Comparison of ENCODE assay signal across 17 cellular contexts in genomic region chr19:952049-952679, GRCh38. TPM values are rescaled to one million over a fixed set of nuclear protein-coding genes. Genes with fewer than 3 reads are reported as not detected.
A peak's percentile ranks its signal among the peaks of the same experiment; 100 is the strongest.
DNase-seq lines count a peak whose midpoint lies in the region; ATAC-seq and TF ChIP-seq lines count a peak whose summit lies in the region.
"Had no signal": no experiment of that assay in that cellular context is flagged by ENCODE, and none has a peak within 500 bp of the region (broad histone marks: within the 10 kb centered on the region; RNA-seq: fewer than 3 reads in every experiment).

No MANE protein-coding gene starts in this region.

- ATAC-seq in WTC11, result no peak
- no peak for ATAC-seq in gastrocnemius medialis
- ATAC-seq: left ventricle myocardium superior had no signal

- H3K36me3 ChIP-seq in cardiac muscle cell, result peaks cover 3% of the 10 kb centered on the region
- H3K36me3 ChIP-seq in gastrocnemius medialis, result no peaks in the 10 kb centered on the region
- H3K36me3 ChIP-seq in A673 (ENCODE audit: insufficient read depth, low read length, poor library complexity, severe bottlenecking), result no peaks in the 10 kb centered on the region
- H3K36me3 ChIP-seq: thoracic aorta had no signal

- POLR2A ChIA-PET in WTC11 (lab: Charles Lee) (no interaction called here), A673 (lab: Charles Lee; ENCODE audit: low non-redundant PET) (no interaction called here)

- peak overlapping the region; percentile 91 for H3K27ac ChIP-seq in cardiac muscle cell
- H3K27ac ChIP-seq in gastrocnemius medialis, result no peak overlapping the region
- no peak overlapping the region for H3K27ac ChIP-seq in A673 (ENCODE audit: low read depth, low read length, poor library complexity, severe bottlenecking)
- H3K27ac ChIP-seq: thoracic aorta had no signal

- no peaks in the 10 kb centered on the region for H3K36me3 Mint-ChIP-seq in WTC11

- peak overlapping the region; percentile 78; the same call in 1 of the 2 replicates for H3K27ac Mint-ChIP-seq in WTC11
- H3K27ac Mint-ChIP-seq: activated T-cell treated with anti-CD3 and anti-CD28 coated beads, Interleukin-2, amount 50 U/mL, for 72 hours had no signal

- peaks cover 24% of the 10 kb centered on the region for H3K4me1 Mint-ChIP-seq in WTC11

- H3K9me3 ChIP-seq in cardiac muscle cell (ENCODE audit: low read depth), result no peaks in the 10 kb centered on the region
- H3K9me3 ChIP-seq in gastrocnemius medialis, result no peaks in the 10 kb centered on the region
- H3K9me3 ChIP-seq in A673 (ENCODE audit: low read depth, low read length, poor library complexity, severe bottlenecking), result no peaks in the 10 kb centered on the region
- H3K9me3 ChIP-seq: thoracic aorta had no signal

- TF ChIP-seq POLR2A in gastrocnemius medialis (IDR thresholded peaks at IDR 0.05), result no peak

- no peaks in the 10 kb centered on the region for H3K27me3 Mint-ChIP-seq in WTC11 (ENCODE audit: low read depth)

- no peaks in the 10 kb centered on the region for H3K9me3 Mint-ChIP-seq in WTC11
- H3K9me3 Mint-ChIP-seq: activated T-cell treated with anti-CD3 and anti-CD28 coated beads, Interleukin-2, amount 50 U/mL, for 72 hours had no signal

- no peak overlapping the region; the same call in 1 of the 2 replicates for H3K4me3 Mint-ChIP-seq in WTC11
- H3K4me3 Mint-ChIP-seq: activated T-cell treated with anti-CD3 and anti-CD28 coated beads, Interleukin-2, amount 50 U/mL, for 72 hours had no signal

- H3K27me3 ChIP-seq in cardiac muscle cell (no peaks in the 10 kb centered on the region), gastrocnemius medialis (peaks cover 0 to 20% (median 11%) of the 10 kb centered on the region in 3 donors), A673 (replicated peaks; ENCODE audit: insufficient read depth, low read depth, low read length, poor library complexity) (no peaks in the 10 kb centered on the region)

- BruUV-seq in A673 (replicated peaks; lab: Mats Ljungman, UMichigan), result no TSS peak

- intact Hi-C loops in cardiac septum (cut with DNase I), result no loop called here
- intact Hi-C loops in gastrocnemius medialis (cut with DNase I; ENCODE audit: low total_unique reads), result no loop called here
- intact Hi-C loops in A673 (cut with micrococcal nuclease; ENCODE audit: unreplicated experiment), result no loop called here

- TF ChIP-seq CTCF in cardiac muscle cell (IDR thresholded peaks at IDR 0.05; ENCODE audit: low read depth, low read length), result no peak
- TF ChIP-seq CTCF in WTC11 (IDR thresholded peaks at IDR 0.05), result no peak
- no peak for TF ChIP-seq CTCF in gastrocnemius medialis (IDR thresholded peaks at IDR 0.05 in 4 of 5, conservative IDR thresholded peaks at IDR 0.05 in 1 of 5)
- TF ChIP-seq CTCF in A673 (conservative IDR thresholded peaks at IDR 0.05; ENCODE audit: low read depth, low read length), result no peak

- in situ Hi-C loops in gastrocnemius medialis (cut with MboI; ENCODE audit: low sequenced_read_pairs in 4 of 4), result no loop called here

- DNase-seq in cardiac muscle cell (ENCODE audit: low read depth in 1 of 2, low spot score in 1 of 2) (peak in 1 of 2 donors; percentile 6), cardiac septum (ENCODE audit: low spot score) (no peak), WTC11 (ENCODE audit: low spot score) (no peak), left kidney (ENCODE audit: low read depth, low spot score) (peak; percentile 37), gastrocnemius medialis (no peak), A673 (ENCODE audit: low spot score) (no peak), HPDE6-E6E7 (ENCODE audit: extremely low spot score) (no peak)
- DNase-seq in activated CD4-positive, CD25-positive, alpha-beta regulatory T cell treated with anti-CD3 and anti-CD28 coated beads, Interleukin-2, amount 50 U/mL, for 72 hours, result no peak
- DNase-seq: activated CD4-positive, alpha-beta T cell treated with anti-CD3 and anti-CD28 coated beads, Interleukin-2, amount 50 U/mL, for 1 hour; activated T-cell treated with anti-CD3 and anti-CD28 coated beads, Interleukin-2, amount 50 U/mL, for 72 hours; DMS153; left ventricle myocardium superior; NCI-H2171 treated with DMSO at 0.1 percent for 48 hours; occipital lobe; stimulated activated CD4-positive, alpha-beta T cell treated with anti-CD3 and anti-CD28 coated beads, Interleukin-12 subunit alpha, Interleukin-12 subunit beta, amount 100 ng/mL, for 4 hours; T-helper 1 cell had no signal

- no peak overlapping the region for H3K4me3 ChIP-seq in cardiac muscle cell
- H3K4me3 ChIP-seq in gastrocnemius medialis, result no peak overlapping the region
- no peak overlapping the region for H3K4me3 ChIP-seq in A673 (ENCODE audit: low read depth, low read length, poor library complexity, severe bottlenecking)
- H3K4me3 ChIP-seq: thoracic aorta had no signal

- CTCF ChIA-PET in WTC11 (lab: Charles Lee), result no interaction called here
- CTCF ChIA-PET in A673 (lab: Charles Lee), result no interaction called here

- peaks cover 41% of the 10 kb centered on the region for H3K4me1 ChIP-seq in cardiac muscle cell (ENCODE audit: low read depth)
- no peaks in the 10 kb centered on the region for H3K4me1 ChIP-seq in gastrocnemius medialis
- H3K4me1 ChIP-seq in A673 (ENCODE audit: insufficient read depth, low read length, poor library complexity, severe bottlenecking), result peaks cover 18% of the 10 kb centered on the region

TF ChIP-seq in WTC11, 78 proteins besides CTCF, POLR2A, EP300 and RAD21 (continues in another document):
- TF ChIP-seq HMGXB4 (CRISPR knock-in tag; IDR thresholded peaks at IDR 0.05), result no peak
- TF ChIP-seq, protein P1, sequence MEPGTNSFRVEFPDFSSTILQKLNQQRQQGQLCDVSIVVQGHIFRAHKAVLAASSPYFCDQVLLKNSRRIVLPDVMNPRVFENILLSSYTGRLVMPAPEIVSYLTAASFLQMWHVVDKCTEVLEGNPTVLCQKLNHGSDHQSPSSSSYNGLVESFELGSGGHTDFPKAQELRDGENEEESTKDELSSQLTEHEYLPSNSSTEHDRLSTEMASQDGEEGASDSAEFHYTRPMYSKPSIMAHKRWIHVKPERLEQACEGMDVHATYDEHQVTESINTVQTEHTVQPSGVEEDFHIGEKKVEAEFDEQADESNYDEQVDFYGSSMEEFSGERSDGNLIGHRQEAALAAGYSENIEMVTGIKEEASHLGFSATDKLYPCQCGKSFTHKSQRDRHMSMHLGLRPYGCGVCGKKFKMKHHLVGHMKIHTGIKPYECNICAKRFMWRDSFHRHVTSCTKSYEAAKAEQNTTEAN (CRISPR knock-in tag; IDR thresholded peaks at IDR 0.05), result no peak
- TF ChIP-seq ERG (CRISPR knock-in tag; IDR thresholded peaks at IDR 0.05), result no peak
- TF ChIP-seq, protein P2, sequence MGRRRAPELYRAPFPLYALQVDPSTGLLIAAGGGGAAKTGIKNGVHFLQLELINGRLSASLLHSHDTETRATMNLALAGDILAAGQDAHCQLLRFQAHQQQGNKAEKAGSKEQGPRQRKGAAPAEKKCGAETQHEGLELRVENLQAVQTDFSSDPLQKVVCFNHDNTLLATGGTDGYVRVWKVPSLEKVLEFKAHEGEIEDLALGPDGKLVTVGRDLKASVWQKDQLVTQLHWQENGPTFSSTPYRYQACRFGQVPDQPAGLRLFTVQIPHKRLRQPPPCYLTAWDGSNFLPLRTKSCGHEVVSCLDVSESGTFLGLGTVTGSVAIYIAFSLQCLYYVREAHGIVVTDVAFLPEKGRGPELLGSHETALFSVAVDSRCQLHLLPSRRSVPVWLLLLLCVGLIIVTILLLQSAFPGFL (CRISPR knock-in tag; IDR thresholded peaks at IDR 0.05; ENCODE audit: borderline replicate concordance), result no peak

RNA-seq across cellular contexts. Expression of gene ARID3A, which starts 26.3 kb away (rescaled TPM):
- total RNA-seq in cardiac muscle cell, result 59.7 and 62.3 TPM in 2 replicates
- 39.1 and 48.7 TPM in 2 replicates for polyA plus RNA-seq in cardiac muscle cell
- total RNA-seq in cardiac septum, result 7.8 TPM
- total RNA-seq in WTC11 (2021), result 102 to 116 TPM (median 113 TPM) in 3 replicates
- 1 to 10 TPM; 1.8 to 9.9 (median 7.8) TPM for total RNA-seq in gastrocnemius medialis
- total RNA-seq in A673 (2021), result 19.6 and 26.3 TPM in 2 replicates

RNA-seq across cellular contexts. Expression of gene WDR18, which starts 32.0 kb away (rescaled TPM):
- total RNA-seq in cardiac muscle cell, result 136 and 143 TPM in 2 replicates
- 241 and 262 TPM in 2 replicates for polyA plus RNA-seq in cardiac muscle cell
- total RNA-seq in cardiac septum, result 17.6 TPM
- 140 to 147 TPM (median 146 TPM) in 3 replicates for total RNA-seq in WTC11 (2021)
- total RNA-seq in gastrocnemius medialis, result 10 to 100 TPM in 3 of 4 donors, 1 to 10 TPM in 1; 4.4 to 59.0 (median 28.6) TPM
- 109 and 116 TPM in 2 replicates for total RNA-seq in A673 (2021)

RNA-seq across cellular contexts. Expression of gene KISS1R, which starts 35.0 kb away (rescaled TPM):
- total RNA-seq in cardiac muscle cell, result 0.46 and 1.2 TPM in 2 replicates
- polyA plus RNA-seq in cardiac muscle cell, result 1.9 and 3.2 TPM in 2 replicates
- not detected for total RNA-seq in cardiac septum
- total RNA-seq in WTC11 (2021), result 2.9 to 4.4 TPM (median 3.6 TPM) in 3 replicates
- total RNA-seq in gastrocnemius medialis, result not detected
- total RNA-seq in A673 (2021), result 0.20 TPM in 1 of 2 replicates, not detected in the other
- total RNA-seq: left ventricle myocardium superior, occipital lobe, thoracic aorta had no signal

RNA-seq across cellular contexts. Expression of gene R3HDM4, which starts 39.1 kb away (rescaled TPM):
- 60.3 and 66.2 TPM in 2 replicates for total RNA-seq in cardiac muscle cell
- 82.1 and 86.7 TPM in 2 replicates for polyA plus RNA-seq in cardiac muscle cell
- 24.5 TPM for total RNA-seq in cardiac septum
- total RNA-seq in WTC11 (2021), result 85.5 to 99.5 TPM (median 88.3 TPM) in 3 replicates
- total RNA-seq in gastrocnemius medialis, result 10 to 100 TPM; 37.2 to 49.1 (median 44.3) TPM
- total RNA-seq in A673 (2021), result 39.3 and 45.5 TPM in 2 replicates

RNA-seq across cellular contexts. Expression of gene GRIN3B, which starts 48.1 kb away (rescaled TPM):
- 5.4 and 8.5 TPM in 2 replicates for total RNA-seq in cardiac muscle cell
- polyA plus RNA-seq in cardiac muscle cell, result 3.0 and 4.9 TPM in 2 replicates
- total RNA-seq in cardiac septum, result not detected
- total RNA-seq in WTC11 (2021), result 1.9 to 2.5 TPM (median 2.4 TPM) in 3 replicates
- total RNA-seq in gastrocnemius medialis, result not detected
- not detected in 2 replicates for total RNA-seq in A673 (2021)
- total RNA-seq: left ventricle myocardium superior, occipital lobe had no signal
